In the genomic region with DNA sequence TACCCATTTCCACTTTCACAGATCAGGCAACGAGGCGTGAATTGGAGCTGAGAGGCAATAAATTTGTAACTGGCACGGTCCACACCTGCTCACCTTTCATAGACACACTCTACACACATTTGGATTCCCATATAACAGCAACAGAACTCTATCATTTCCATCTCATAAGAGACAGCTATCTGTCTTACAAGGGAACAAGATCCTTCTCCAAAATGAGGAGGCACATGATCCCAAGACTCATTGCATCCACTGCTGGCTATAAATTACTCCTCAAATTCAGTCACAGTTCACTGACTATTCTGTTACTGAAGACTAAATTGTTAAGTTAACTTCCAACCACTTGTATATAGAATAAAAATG, we compare ENCODE assay signal across 15 cellular contexts.
A peak's percentile ranks its signal among the peaks of the same experiment; 100 is the strongest.
DNase-seq lines count a peak whose midpoint lies in the region; ATAC-seq and TF ChIP-seq lines count a peak whose summit lies in the region.
"Had no signal": no experiment of that assay in that cellular context is flagged by ENCODE, and none has a peak within 500 bp of the region (broad histone marks: within the 10 kb centered on the region; RNA-seq: fewer than 3 reads in every experiment).

No MANE protein-coding gene starts in this region.

- no peak for TF ChIP-seq EP300 in SK-N-SH (IDR thresholded peaks at IDR 0.05; ENCODE audit: borderline replicate concordance in 1 of 2, low read depth in 1 of 2, low read length in 1 of 2)

- H4K20me1 ChIP-seq in SK-N-SH (ENCODE audit: insufficient read depth) (no peaks in the 10 kb centered on the region), H9 (ENCODE audit: control insufficient read depth, insufficient read depth, insufficient read length) (no peaks in the 10 kb centered on the region)

- no peaks in the 10 kb centered on the region for H3K9me3 Mint-ChIP-seq in H9
- H3K9me3 Mint-ChIP-seq in neural crest cell: no peaks in the 10 kb centered on the region
- H3K9me3 Mint-ChIP-seq: activated naive CD8-positive, alpha-beta T cell treated with anti-CD3 and anti-CD28 coated beads, Interleukin-2, amount 50 U/mL, for 24 hours; stimulated activated naive CD8-positive, alpha-beta T cell treated with anti-CD3 and anti-CD28 coated beads, Interleukin-15, Interleukin-2, amounts not matched to agents 100 ng/mL and 50 ng/mL, for 24 hours had no signal

- DNase-seq in SK-N-SH (no peak), H9 (no peak), RWPE2 (ENCODE audit: low spot score) (no peak), neural crest cell (ENCODE audit: low read depth, low spot score) (no peak), pons (ENCODE audit: low spot score) (no peak)
- DNase-seq in stimulated activated CD4-positive, alpha-beta T cell treated with anti-CD3 and anti-CD28 coated beads, Interleukin-1b, Interleukin-23, amount 100 ng/mL, for 48 hours: no peak
- DNase-seq: NCI-H524 treated with DMSO at 0.1 percent for 48 hours had no signal

- H3K9me2 ChIP-seq in SK-N-SH: no peaks in the 10 kb centered on the region

- WGBS in SK-N-SH (ENCODE audit: low lambda C conversion rate): 0% methylated on average over 3 of the region's 3 CpGs
- no CpG with 5 or more reads among the region's 3 CpGs for WGBS in H9 (ENCODE audit: extremely low coverage, insufficient read length, low lambda C conversion rate)

- H3K4me3 ChIP-seq in SK-N-SH (ENCODE audit: low read depth in 2 of 2, low read length in 1 of 2): peak overlapping the region in 1 of 2 experiments; percentile 28; a peak in 1 of 4 replicates
- H3K4me3 ChIP-seq in RWPE2 (ENCODE audit: severe bottlenecking): no peak overlapping the region
- H3K4me3 ChIP-seq: gastroesophageal sphincter, SK-N-MC, thoracic aorta had no signal

- H2BK15ac ChIP-seq in H9 (ENCODE audit: low read depth, low read length): no peak overlapping the region

- no peak overlapping the region; the same call in 1 of the 2 replicates for H2AFZ ChIP-seq in SK-N-SH (ENCODE audit: low read depth)
- H2AFZ ChIP-seq in H9 (ENCODE audit: low read length): no peak overlapping the region

- TF ChIP-seq CTCF in SK-N-SH (IDR thresholded peaks at IDR 0.05) (peak; percentile 14; the same call in 1 of the 2 replicates), H9 (conservative IDR thresholded peaks at IDR 0.05) (0 out of 3 replicates have a peak, but pooled peaks have one; percentile 5), RWPE2 (IDR thresholded peaks at IDR 0.05; ENCODE audit: poor library complexity, severe bottlenecking) (peak; percentile 65), neural crest cell (conservative IDR thresholded peaks at IDR 0.05) (peak; percentile 30)

- peaks cover 4% of the 10 kb centered on the region for H3K27me3 Mint-ChIP-seq in H9 (ENCODE audit: low read depth)
- peaks cover 16% of the 10 kb centered on the region for H3K27me3 Mint-ChIP-seq in neural crest cell (ENCODE audit: low read depth)

- no peak overlapping the region for H4K91ac ChIP-seq in H9 (ENCODE audit: insufficient read length, low read depth, low read length)

- H3K4me2 ChIP-seq in SK-N-SH: no peak overlapping the region
- H3K4me2 ChIP-seq in H9 (ENCODE audit: insufficient read depth, insufficient read length, low read length): no peak overlapping the region

- no peaks in the 10 kb centered on the region for H3K27me3 ChIP-seq in SK-N-SH (ENCODE audit: insufficient read depth)
- H3K27me3 ChIP-seq in H9 (ENCODE audit: insufficient read depth, low read length): no peaks in the 10 kb centered on the region
- no peaks in the 10 kb centered on the region for H3K27me3 ChIP-seq in RWPE2 (ENCODE audit: insufficient read depth, poor library complexity, severe bottlenecking)

- no peaks in the 10 kb centered on the region for H3F3A ChIP-seq in SK-N-SH (replicated peaks; ENCODE audit: insufficient read depth)

- H2BK5ac ChIP-seq in H9 (ENCODE audit: insufficient read length, low read length): no peak overlapping the region

- peaks cover 5 to 19% of the 10 kb centered on the region in 2 experiments; a peak in 3 of 4 replicates for H3K4me1 Mint-ChIP-seq in H9
- H3K4me1 Mint-ChIP-seq in neural crest cell: peaks cover 19% of the 10 kb centered on the region
- H3K4me1 Mint-ChIP-seq: activated naive CD8-positive, alpha-beta T cell treated with anti-CD3 and anti-CD28 coated beads, Interleukin-2, amount 50 U/mL, for 24 hours had no signal

- H2AK5ac ChIP-seq in H9 (ENCODE audit: insufficient read length, low read length): no peak overlapping the region

- H3K18ac ChIP-seq in H9 (ENCODE audit: insufficient read length, low read depth, low read length): no peak overlapping the region

- POLR2A ChIA-PET in SK-N-SH (lab: Yijun Ruan, JAX): interaction anchor here (0.6 to 0.8 kb wide), 2 partner anchors 94 to 531 kb away, joined by 3 read pairs; no protein-coding TSS in a partner anchor

- no peaks in the 10 kb centered on the region for H3K36me3 Mint-ChIP-seq in H9 (ENCODE audit: insufficient read depth in 1 of 3, low read depth in 3 of 3)
- H3K36me3 Mint-ChIP-seq in neural crest cell (ENCODE audit: low read depth): no peaks in the 10 kb centered on the region

- H3K36me3 ChIP-seq in SK-N-SH (replicated peaks in 1 of 2; ENCODE audit: control insufficient read depth in 1 of 2, insufficient read depth in 2 of 2, low read length in 1 of 2): no peaks in the 10 kb centered on the region
- no peaks in the 10 kb centered on the region for H3K36me3 ChIP-seq in RWPE2 (ENCODE audit: low read depth)
- H3K36me3 ChIP-seq: gastroesophageal sphincter, neutrophil, thoracic aorta had no signal

- H3K27ac Mint-ChIP-seq in H9 (no peak overlapping the region), neural crest cell (ENCODE audit: unreplicated experiment) (no peak overlapping the region)
- H3K27ac Mint-ChIP-seq: activated naive CD8-positive, alpha-beta T cell treated with anti-CD3 and anti-CD28 coated beads, Interleukin-2, amount 50 U/mL, for 24 hours; stimulated activated naive CD8-positive, alpha-beta T cell treated with anti-CD3 and anti-CD28 coated beads, Interleukin-15, Interleukin-2, amounts not matched to agents 100 ng/mL and 50 ng/mL, for 24 hours had no signal

- no peak overlapping the region for H3K9ac ChIP-seq in SK-N-SH
- no peak overlapping the region for H3K9ac ChIP-seq in H9 (ENCODE audit: extremely low read depth, insufficient read length, low read length)

- H3K27ac ChIP-seq in SK-N-SH (ENCODE audit: low read depth in 2 of 2, low read length in 1 of 2) (no peak overlapping the region), H9 (ENCODE audit: insufficient read length, low read depth, low read length) (no peak overlapping the region), RWPE2 (ENCODE audit: poor library complexity, severe bottlenecking) (no peak overlapping the region)
- H3K27ac ChIP-seq: gastroesophageal sphincter, neutrophil, SK-N-MC, thoracic aorta had no signal

- H3K23ac ChIP-seq in H9 (ENCODE audit: insufficient read length, low read depth, low read length): no peak overlapping the region

- no peak overlapping the region for H3T11ph ChIP-seq in H9 (ENCODE audit: low read length)

- H3K23me2 ChIP-seq in H9 (ENCODE audit: insufficient read length, low read depth, low read length, poor library complexity, severe bottlenecking): no peaks in the 10 kb centered on the region

- H2BK12ac ChIP-seq in H9 (ENCODE audit: insufficient read length, low read depth, low read length): no peak overlapping the region

- no peak overlapping the region for H2BK120ac ChIP-seq in H9 (ENCODE audit: low read depth, low read length, poor library complexity, severe bottlenecking)

- no peak overlapping the region for H3K4ac ChIP-seq in H9 (ENCODE audit: low read depth, low read length)

- H4K8ac ChIP-seq in H9 (replicated peaks; ENCODE audit: insufficient read length, low read depth, low read length): no peak overlapping the region

- H3K4me3 Mint-ChIP-seq in H9: no peak overlapping the region
- H3K4me3 Mint-ChIP-seq in neural crest cell: no peak overlapping the region
- H3K4me3 Mint-ChIP-seq: activated naive CD8-positive, alpha-beta T cell treated with anti-CD3 and anti-CD28 coated beads, Interleukin-2, amount 50 U/mL, for 24 hours; stimulated activated naive CD8-positive, alpha-beta T cell treated with anti-CD3 and anti-CD28 coated beads, Interleukin-15, Interleukin-2, amounts not matched to agents 100 ng/mL and 50 ng/mL, for 24 hours had no signal

- H3K4me1 ChIP-seq in SK-N-SH (ENCODE audit: control insufficient read depth in 1 of 2, insufficient read depth in 2 of 2, low read depth in 1 of 2, low read length in 1 of 2): peaks cover 11 to 39% of the 10 kb centered on the region in 2 experiments; a peak in 3 of 4 replicates
- no peaks in the 10 kb centered on the region for H3K4me1 ChIP-seq in H9 (ENCODE audit: insufficient read depth, low read length)
- peaks cover 6% of the 10 kb centered on the region for H3K4me1 ChIP-seq in RWPE2 (ENCODE audit: insufficient read depth, poor library complexity, severe bottlenecking)

- H3K79me2 ChIP-seq in SK-N-SH (ENCODE audit: insufficient read depth): no peaks in the 10 kb centered on the region
- H3K79me2 ChIP-seq in H9 (ENCODE audit: insufficient read depth, low read length): no peaks in the 10 kb centered on the region

- ATAC-seq in SK-N-SH treated with all-trans-retinoic acid at 6 μM for 48 hours: no peak
- no peak for ATAC-seq in RWPE2 (ENCODE audit: low read depth)
- no peak for ATAC-seq in GM21786 (IDR thresholded peaks at IDR 0.05; ENCODE audit: unreplicated experiment)
- ATAC-seq: activated naive CD8-positive, alpha-beta T cell treated with anti-CD3 and anti-CD28 coated beads, Interleukin-2, amount 50 U/mL, for 24 hours had no signal

- no peak overlapping the region for H3K56ac ChIP-seq in H9 (ENCODE audit: insufficient read length, low read depth, low read length)

- no peak overlapping the region for H3K14ac ChIP-seq in H9 (ENCODE audit: insufficient read depth, low read length)

- H3K79me1 ChIP-seq in H9 (ENCODE audit: insufficient read depth, low read depth, low read length, poor library complexity, severe bottlenecking): no peaks in the 10 kb centered on the region

- H4K5ac ChIP-seq in H9 (ENCODE audit: insufficient read length, low read depth, low read length): no peak overlapping the region

- no peak for TF ChIP-seq RAD21 in SK-N-SH (IDR thresholded peaks at IDR 0.05; ENCODE audit: low read length)

- CTCF ChIA-PET in SK-N-SH (lab: Yijun Ruan, JAX): interaction anchor here (0.5 to 3.3 kb wide), 130 partner anchors 9 to 1481 kb away, joined by 3 to 75 read pairs (median 4); partner anchors contain the start of genes MECR, PTPRU and SRSF4

- no peaks in the 10 kb centered on the region for H3K9me3 ChIP-seq in SK-N-SH
- no peaks in the 10 kb centered on the region for H3K9me3 ChIP-seq in H9 (ENCODE audit: control insufficient read depth, low read depth, low read length)
- H3K9me3 ChIP-seq in RWPE2 (ENCODE audit: severe bottlenecking): no peaks in the 10 kb centered on the region
- H3K9me3 ChIP-seq: gastroesophageal sphincter, neutrophil, thoracic aorta had no signal

- H2BK20ac ChIP-seq in H9 (ENCODE audit: low read depth, low read length, poor library complexity, severe bottlenecking): no peak overlapping the region

TF ChIP-seq in SK-N-SH treated with all-trans-retinoic acid at 6 μM for 48 hours, 23 proteins besides CTCF, POLR2A, EP300 and RAD21 (continues in another document):
- no peak for TF ChIP-seq ZFP3 (CRISPR knock-in tag; IDR thresholded peaks at IDR 0.05)

Comparison
In these comparisons a context has a peak if more than half of its experiments do, and no peak if none do; other contexts are left out.
1. CTCF ChIP-seq: peak in every context shown above with its lines; median percentile 65 in RWPE2; 30 in neural crest cell; 14 in SK-N-SH; 5 in H9.